1 cellular context compared by ENCODE assay signal in the genomic region with DNA sequence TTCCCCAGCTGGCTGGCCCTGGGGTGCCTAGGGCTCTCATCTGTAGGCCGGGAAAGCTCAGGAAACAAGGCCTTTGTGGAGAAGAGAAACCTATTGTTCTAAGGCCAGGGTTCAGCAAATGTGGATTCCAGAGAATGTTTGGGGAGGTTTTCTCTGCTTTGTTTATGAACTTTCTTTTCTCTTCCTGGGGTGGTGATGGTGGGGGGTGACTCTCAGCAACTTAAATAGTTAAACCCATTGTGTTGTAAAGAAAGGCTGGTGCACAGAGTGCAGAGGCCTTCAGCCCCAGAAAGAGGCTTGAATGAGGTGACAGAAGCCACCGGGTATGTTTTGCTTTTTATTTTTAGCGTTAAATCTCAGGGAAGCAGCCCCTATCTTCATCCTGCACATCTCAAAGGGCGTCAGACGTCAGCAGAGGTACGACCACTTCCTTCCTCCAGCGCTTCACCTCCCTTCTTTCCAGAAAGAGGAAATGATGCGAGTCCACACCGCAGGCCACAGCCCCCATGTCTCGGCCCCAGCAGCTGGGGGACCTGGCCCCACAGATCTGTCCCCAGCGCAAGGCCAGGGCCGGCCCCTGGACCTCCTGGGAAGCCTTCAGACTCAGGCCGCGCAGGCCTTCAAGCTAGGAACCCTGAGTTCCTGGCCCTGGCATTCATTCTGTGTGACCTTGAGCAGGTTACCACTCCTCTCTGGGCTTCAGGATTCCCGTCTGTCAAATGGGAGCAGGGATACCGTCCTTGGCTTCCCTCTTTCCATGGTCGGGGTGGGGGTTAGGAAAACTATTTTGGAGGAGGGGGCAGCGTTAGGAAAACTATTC.
TF ChIP-seq lines count a peak whose summit lies in the region.

No MANE protein-coding gene starts in this region.

TF ChIP-seq in GM12878, 131 proteins besides CTCF, POLR2A, EP300 and RAD21 (continues in another document):
- TF ChIP-seq ZNF217 (IDR thresholded peaks at IDR 0.05) (peak; percentile 55; the same call in 1 of the 2 replicates), ZSCAN29 (IDR thresholded peaks at IDR 0.05) (no peak), ZNF622 (IDR thresholded peaks at IDR 0.05) (no peak), TCF12 (IDR thresholded peaks at IDR 0.05; ENCODE audit: low read depth, low read length) (peak; percentile 95), ZNF384 (IDR thresholded peaks at IDR 0.05; ENCODE audit: borderline replicate concordance, low read depth, low read length) (no peak), SREBF1 (IDR thresholded peaks at IDR 0.05; ENCODE audit: low read length) (no peak), CHD4 (IDR thresholded peaks at IDR 0.05) (no peak), CBX5 (IDR thresholded peaks at IDR 0.05; ENCODE audit: low read depth) (no peak), CHD2 (IDR thresholded peaks at IDR 0.05; ENCODE audit: borderline replicate concordance, low read depth, low read length) (peak; percentile 79), EGR1 (IDR thresholded peaks at IDR 0.05; ENCODE audit: borderline replicate concordance in 1 of 2, low read depth in 2 of 2, low read length in 2 of 2) (peak in 1 of 2 experiments; percentile 35; a peak in 1 of 3 replicates), ATF7 (IDR thresholded peaks at IDR 0.05; ENCODE audit: low read depth) (peak; percentile 58), CREB1 (IDR thresholded peaks at IDR 0.05; ENCODE audit: low read depth) (peak; percentile 86), MYB (IDR thresholded peaks at IDR 0.05; ENCODE audit: borderline replicate concordance, low read depth, low read length) (no peak), HDGF (IDR thresholded peaks at IDR 0.05) (peak; percentile 54; the same call in 1 of the 2 replicates), NR2C2 (IDR thresholded peaks at IDR 0.05; ENCODE audit: borderline replicate concordance, control insufficient read depth, insufficient read length, low read depth) (no peak), SIN3A (IDR thresholded peaks at IDR 0.05; ENCODE audit: low read depth, low read length) (no peak), PAX5 (IDR thresholded peaks at IDR 0.05; ENCODE audit: borderline replicate concordance, low read depth, low read length) (peak; percentile 80), CBX3 (IDR thresholded peaks at IDR 0.05; ENCODE audit: borderline replicate concordance, low read depth) (no peak), RAD51 (IDR thresholded peaks at IDR 0.05) (no peak), KDM1A (IDR thresholded peaks at IDR 0.05; ENCODE audit: borderline replicate concordance) (no peak), SMARCA5 (IDR thresholded peaks at IDR 0.05) (peak; percentile 93), JUND (IDR thresholded peaks at IDR 0.05; ENCODE audit: low read depth, low read length) (no peak), NRF1 (conservative IDR thresholded peaks at IDR 0.05; ENCODE audit: low read depth, low read length) (no peak), BACH1 (IDR thresholded peaks at IDR 0.05; ENCODE audit: borderline replicate concordance) (no peak), POU2F2 (IDR thresholded peaks at IDR 0.05; ENCODE audit: borderline replicate concordance, low read depth, low read length) (peak; percentile 67; the same call in 1 of the 3 replicates), WRNIP1 (IDR thresholded peaks at IDR 0.05; ENCODE audit: borderline replicate concordance, low read depth, low read length) (no peak), ZNF274 (IDR thresholded peaks at IDR 0.05; ENCODE audit: insufficient read depth, insufficient read length) (no peak), SP1 (IDR thresholded peaks at IDR 0.05; ENCODE audit: low read depth, low read length) (peak; percentile 75), SUZ12 (IDR thresholded peaks at IDR 0.05; ENCODE audit: unreplicated experiment) (no peak), IRF4 (IDR thresholded peaks at IDR 0.05; ENCODE audit: low read depth, low read length) (0 out of 2 replicates have a peak, but pooled peaks have one; percentile 49), RBBP5 (conservative IDR thresholded peaks at IDR 0.05) (no peak), SREBF2 (IDR thresholded peaks at IDR 0.05; ENCODE audit: low read length) (no peak), SMC3 (IDR thresholded peaks at IDR 0.05; ENCODE audit: borderline replicate concordance, low read length) (no peak), NBN (IDR thresholded peaks at IDR 0.05) (peak; percentile 62; the same call in 1 of the 2 replicates), HDAC6 (IDR thresholded peaks at IDR 0.05; ENCODE audit: unreplicated experiment) (no peak), TBL1XR1 (IDR thresholded peaks at IDR 0.05; ENCODE audit: low read depth, low read length) (peak; percentile 86), POLR2AphosphoS5 (IDR thresholded peaks at IDR 0.05; ENCODE audit: low read length) (0 out of 2 replicates have a peak, but pooled peaks have one; percentile 49), MTA3 (IDR thresholded peaks at IDR 0.05; ENCODE audit: borderline replicate concordance, low read length) (no peak)
- TF ChIP-seq, protein P1, sequence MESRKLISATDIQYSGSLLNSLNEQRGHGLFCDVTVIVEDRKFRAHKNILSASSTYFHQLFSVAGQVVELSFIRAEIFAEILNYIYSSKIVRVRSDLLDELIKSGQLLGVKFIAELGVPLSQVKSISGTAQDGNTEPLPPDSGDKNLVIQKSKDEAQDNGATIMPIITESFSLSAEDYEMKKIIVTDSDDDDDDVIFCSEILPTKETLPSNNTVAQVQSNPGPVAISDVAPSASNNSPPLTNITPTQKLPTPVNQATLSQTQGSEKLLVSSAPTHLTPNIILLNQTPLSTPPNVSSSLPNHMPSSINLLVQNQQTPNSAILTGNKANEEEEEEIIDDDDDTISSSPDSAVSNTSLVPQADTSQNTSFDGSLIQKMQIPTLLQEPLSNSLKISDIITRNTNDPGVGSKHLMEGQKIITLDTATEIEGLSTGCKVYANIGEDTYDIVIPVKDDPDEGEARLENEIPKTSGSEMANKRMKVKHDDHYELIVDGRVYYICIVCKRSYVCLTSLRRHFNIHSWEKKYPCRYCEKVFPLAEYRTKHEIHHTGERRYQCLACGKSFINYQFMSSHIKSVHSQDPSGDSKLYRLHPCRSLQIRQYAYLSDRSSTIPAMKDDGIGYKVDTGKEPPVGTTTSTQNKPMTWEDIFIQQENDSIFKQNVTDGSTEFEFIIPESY (IDR thresholded peaks at IDR 0.05) = no peak
- TF ChIP-seq, protein P2, sequence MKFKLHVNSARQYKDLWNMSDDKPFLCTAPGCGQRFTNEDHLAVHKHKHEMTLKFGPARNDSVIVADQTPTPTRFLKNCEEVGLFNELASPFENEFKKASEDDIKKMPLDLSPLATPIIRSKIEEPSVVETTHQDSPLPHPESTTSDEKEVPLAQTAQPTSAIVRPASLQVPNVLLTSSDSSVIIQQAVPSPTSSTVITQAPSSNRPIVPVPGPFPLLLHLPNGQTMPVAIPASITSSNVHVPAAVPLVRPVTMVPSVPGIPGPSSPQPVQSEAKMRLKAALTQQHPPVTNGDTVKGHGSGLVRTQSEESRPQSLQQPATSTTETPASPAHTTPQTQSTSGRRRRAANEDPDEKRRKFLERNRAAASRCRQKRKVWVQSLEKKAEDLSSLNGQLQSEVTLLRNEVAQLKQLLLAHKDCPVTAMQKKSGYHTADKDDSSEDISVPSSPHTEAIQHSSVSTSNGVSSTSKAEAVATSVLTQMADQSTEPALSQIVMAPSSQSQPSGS (IDR thresholded peaks at IDR 0.05; ENCODE audit: low read length) = peak; percentile 42; the same call in 1 of the 2 replicates
- TF ChIP-seq, protein P3, sequence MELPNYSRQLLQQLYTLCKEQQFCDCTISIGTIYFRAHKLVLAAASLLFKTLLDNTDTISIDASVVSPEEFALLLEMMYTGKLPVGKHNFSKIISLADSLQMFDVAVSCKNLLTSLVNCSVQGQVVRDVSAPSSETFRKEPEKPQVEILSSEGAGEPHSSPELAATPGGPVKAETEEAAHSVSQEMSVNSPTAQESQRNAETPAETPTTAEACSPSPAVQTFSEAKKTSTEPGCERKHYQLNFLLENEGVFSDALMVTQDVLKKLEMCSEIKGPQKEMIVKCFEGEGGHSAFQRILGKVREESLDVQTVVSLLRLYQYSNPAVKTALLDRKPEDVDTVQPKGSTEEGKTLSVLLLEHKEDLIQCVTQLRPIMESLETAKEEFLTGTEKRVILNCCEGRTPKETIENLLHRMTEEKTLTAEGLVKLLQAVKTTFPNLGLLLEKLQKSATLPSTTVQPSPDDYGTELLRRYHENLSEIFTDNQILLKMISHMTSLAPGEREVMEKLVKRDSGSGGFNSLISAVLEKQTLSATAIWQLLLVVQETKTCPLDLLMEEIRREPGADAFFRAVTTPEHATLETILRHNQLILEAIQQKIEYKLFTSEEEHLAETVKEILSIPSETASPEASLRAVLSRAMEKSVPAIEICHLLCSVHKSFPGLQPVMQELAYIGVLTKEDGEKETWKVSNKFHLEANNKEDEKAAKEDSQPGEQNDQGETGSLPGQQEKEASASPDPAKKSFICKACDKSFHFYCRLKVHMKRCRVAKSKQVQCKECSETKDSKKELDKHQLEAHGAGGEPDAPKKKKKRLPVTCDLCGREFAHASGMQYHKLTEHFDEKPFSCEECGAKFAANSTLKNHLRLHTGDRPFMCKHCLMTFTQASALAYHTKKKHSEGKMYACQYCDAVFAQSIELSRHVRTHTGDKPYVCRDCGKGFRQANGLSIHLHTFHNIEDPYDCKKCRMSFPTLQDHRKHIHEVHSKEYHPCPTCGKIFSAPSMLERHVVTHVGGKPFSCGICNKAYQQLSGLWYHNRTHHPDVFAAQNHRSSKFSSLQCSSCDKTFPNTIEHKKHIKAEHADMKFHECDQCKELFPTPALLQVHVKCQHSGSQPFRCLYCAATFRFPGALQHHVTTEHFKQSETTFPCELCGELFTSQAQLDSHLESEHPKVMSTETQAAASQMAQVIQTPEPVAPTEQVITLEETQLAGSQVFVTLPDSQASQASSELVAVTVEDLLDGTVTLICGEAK (IDR thresholded peaks at IDR 0.05; ENCODE audit: borderline replicate concordance) = no peak; the same call in 1 of the 2 replicates
- TF ChIP-seq, protein P4, sequence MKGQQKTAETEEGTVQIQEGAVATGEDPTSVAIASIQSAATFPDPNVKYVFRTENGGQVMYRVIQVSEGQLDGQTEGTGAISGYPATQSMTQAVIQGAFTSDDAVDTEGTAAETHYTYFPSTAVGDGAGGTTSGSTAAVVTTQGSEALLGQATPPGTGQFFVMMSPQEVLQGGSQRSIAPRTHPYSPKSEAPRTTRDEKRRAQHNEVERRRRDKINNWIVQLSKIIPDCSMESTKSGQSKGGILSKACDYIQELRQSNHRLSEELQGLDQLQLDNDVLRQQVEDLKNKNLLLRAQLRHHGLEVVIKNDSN (IDR thresholded peaks at IDR 0.05; ENCODE audit: borderline replicate concordance, extremely low read length, insufficient read depth, low read depth, low read length) = no peak
- TF ChIP-seq, protein P5, sequence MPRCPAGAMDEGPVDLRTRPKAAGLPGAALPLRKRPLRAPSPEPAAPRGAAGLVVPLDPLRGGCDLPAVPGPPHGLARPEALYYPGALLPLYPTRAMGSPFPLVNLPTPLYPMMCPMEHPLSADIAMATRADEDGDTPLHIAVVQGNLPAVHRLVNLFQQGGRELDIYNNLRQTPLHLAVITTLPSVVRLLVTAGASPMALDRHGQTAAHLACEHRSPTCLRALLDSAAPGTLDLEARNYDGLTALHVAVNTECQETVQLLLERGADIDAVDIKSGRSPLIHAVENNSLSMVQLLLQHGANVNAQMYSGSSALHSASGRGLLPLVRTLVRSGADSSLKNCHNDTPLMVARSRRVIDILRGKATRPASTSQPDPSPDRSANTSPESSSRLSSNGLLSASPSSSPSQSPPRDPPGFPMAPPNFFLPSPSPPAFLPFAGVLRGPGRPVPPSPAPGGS (IDR thresholded peaks at IDR 0.05; ENCODE audit: borderline replicate concordance, insufficient read depth, low read depth, low read length, poor library complexity, severe bottlenecking) = no peak
- TF ChIP-seq, protein P6, sequence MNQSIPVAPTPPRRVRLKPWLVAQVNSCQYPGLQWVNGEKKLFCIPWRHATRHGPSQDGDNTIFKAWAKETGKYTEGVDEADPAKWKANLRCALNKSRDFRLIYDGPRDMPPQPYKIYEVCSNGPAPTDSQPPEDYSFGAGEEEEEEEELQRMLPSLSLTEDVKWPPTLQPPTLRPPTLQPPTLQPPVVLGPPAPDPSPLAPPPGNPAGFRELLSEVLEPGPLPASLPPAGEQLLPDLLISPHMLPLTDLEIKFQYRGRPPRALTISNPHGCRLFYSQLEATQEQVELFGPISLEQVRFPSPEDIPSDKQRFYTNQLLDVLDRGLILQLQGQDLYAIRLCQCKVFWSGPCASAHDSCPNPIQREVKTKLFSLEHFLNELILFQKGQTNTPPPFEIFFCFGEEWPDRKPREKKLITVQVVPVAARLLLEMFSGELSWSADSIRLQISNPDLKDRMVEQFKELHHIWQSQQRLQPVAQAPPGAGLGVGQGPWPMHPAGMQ (IDR thresholded peaks at IDR 0.05; ENCODE audit: borderline replicate concordance) = no peak
- TF ChIP-seq, protein P7, sequence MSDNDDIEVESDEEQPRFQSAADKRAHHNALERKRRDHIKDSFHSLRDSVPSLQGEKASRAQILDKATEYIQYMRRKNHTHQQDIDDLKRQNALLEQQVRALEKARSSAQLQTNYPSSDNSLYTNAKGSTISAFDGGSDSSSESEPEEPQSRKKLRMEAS (IDR thresholded peaks at IDR 0.05; ENCODE audit: low read depth, low read length) = no peak
- TF ChIP-seq, protein P8, sequence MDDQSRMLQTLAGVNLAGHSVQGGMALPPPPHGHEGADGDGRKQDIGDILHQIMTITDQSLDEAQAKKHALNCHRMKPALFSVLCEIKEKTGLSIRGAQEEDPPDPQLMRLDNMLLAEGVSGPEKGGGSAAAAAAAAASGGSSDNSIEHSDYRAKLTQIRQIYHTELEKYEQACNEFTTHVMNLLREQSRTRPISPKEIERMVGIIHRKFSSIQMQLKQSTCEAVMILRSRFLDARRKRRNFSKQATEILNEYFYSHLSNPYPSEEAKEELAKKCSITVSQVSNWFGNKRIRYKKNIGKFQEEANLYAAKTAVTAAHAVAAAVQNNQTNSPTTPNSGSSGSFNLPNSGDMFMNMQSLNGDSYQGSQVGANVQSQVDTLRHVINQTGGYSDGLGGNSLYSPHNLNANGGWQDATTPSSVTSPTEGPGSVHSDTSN (IDR thresholded peaks at IDR 0.05; ENCODE audit: insufficient replicate concordance, low read depth, low read length) = no peak
- TF ChIP-seq, protein P9, sequence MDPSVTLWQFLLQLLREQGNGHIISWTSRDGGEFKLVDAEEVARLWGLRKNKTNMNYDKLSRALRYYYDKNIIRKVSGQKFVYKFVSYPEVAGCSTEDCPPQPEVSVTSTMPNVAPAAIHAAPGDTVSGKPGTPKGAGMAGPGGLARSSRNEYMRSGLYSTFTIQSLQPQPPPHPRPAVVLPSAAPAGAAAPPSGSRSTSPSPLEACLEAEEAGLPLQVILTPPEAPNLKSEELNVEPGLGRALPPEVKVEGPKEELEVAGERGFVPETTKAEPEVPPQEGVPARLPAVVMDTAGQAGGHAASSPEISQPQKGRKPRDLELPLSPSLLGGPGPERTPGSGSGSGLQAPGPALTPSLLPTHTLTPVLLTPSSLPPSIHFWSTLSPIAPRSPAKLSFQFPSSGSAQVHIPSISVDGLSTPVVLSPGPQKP (IDR thresholded peaks at IDR 0.05; ENCODE audit: low read depth, low read length) = 0 out of 2 replicates have a peak, but pooled peaks have one; percentile 46
